16 cellular contexts compared by ENCODE assay signal in the genomic region with DNA sequence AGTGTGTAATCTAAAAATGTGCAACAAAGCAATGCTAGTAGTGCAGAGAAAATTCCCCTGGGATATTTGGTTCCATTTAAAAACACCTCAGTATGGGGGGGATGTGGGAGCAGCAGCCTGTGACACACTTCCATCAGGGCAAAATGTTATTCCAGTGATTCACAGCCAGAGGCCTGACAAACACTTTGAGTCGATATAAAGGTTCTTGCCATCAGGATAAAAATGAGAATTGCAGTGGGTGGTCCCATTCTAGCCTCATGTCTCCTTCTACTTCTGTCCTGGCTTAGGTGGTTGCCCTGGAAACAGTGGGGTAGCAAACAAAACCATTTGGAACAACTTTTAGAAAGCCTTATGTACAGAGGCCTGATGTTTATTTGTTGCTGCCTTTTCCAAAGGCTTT.
DNase-seq lines count a peak whose midpoint lies in the region; ATAC-seq, FAIRE-seq and TF ChIP-seq lines count a peak whose summit lies in the region.
"Had no signal": no experiment of that assay in that cellular context is flagged by ENCODE, and none has a peak within 500 bp of the region (broad histone marks: within the 10 kb centered on the region; RNA-seq: fewer than 3 reads in every experiment).

No MANE protein-coding gene starts in this region.

- H4K20me1 ChIP-seq in K562 (replicated peaks; ENCODE audit: control insufficient read depth, insufficient read depth, low read length): no peaks in the 10 kb centered on the region

- H3K9me3 Mint-ChIP-seq in activated naive CD4-positive, alpha-beta T cell treated with anti-CD3 and anti-CD28 coated beads, Interleukin-2, amount 10 ng/mL, durations not matched to agents 7 days and 5 days: no peaks in the 10 kb centered on the region
- H3K9me3 Mint-ChIP-seq: natural killer cell treated with Interleukin-12 subunit alpha and Interleukin-12 subunit beta and Interleukin-15 and Interleukin-18, amount 100 ng/mL, for 72 hours had no signal

- in situ Hi-C loops in K562 (cut with MboI): loop anchor here (25.0 kb wide), 1 partner anchor 330 kb away; no protein-coding TSS in a partner anchor

- H3K4me1 ChIP-seq in ACC112 (ENCODE audit: control insufficient read depth, insufficient read depth, low read length, unreplicated experiment): peaks cover 23% of the 10 kb centered on the region
- peaks cover 0 to 10% of the 10 kb centered on the region in 2 experiments; a peak in 3 of 5 replicates for H3K4me1 ChIP-seq in K562 (replicated peaks in 1 of 2; ENCODE audit: control insufficient read depth in 2 of 2, insufficient read depth in 2 of 2, low read length in 2 of 2)

- no TSS peak for BruUV-seq in K562 (replicated peaks; lab: Mats Ljungman, UMichigan)

- H3K79me2 ChIP-seq in ACC112 (ENCODE audit: control insufficient read depth, insufficient read depth, low read length, unreplicated experiment) (no peaks in the 10 kb centered on the region), K562 (ENCODE audit: control insufficient read depth, insufficient read depth, low read length) (no peaks in the 10 kb centered on the region)

- POLR2A ChIA-PET in K562 (lab: Yijun Ruan, JAX): interaction anchor here (0.8 to 1.7 kb wide), 2 partner anchors 8 to 16 kb away, joined by 3 to 5 read pairs; no protein-coding TSS in a partner anchor

- CTCF ChIA-PET in K562 (lab: Yijun Ruan, JAX; ENCODE audit: low intra/inter-chr PET ratio): no interaction called here
- CTCF ChIA-PET in activated naive CD4-positive, alpha-beta T cell treated with anti-CD3 and anti-CD28 coated beads, Interleukin-2, amount 10 ng/mL, durations not matched to agents 7 days and 5 days (lab: Charles Lee): interaction anchor here (1.4 kb wide), 1 partner anchor 326 kb away, joined by 6 read pairs; no protein-coding TSS in a partner anchor

- WGBS in K562 (ENCODE audit: insufficient coverage, low coverage, missing lambda C conversion rate): 23% methylated on average over 1 of the region's 1 CpG

- no peak overlapping the region for H3K4me2 ChIP-seq in K562 (ENCODE audit: insufficient read depth, low read length)

- intact Hi-C loops in K562 (cut with micrococcal nuclease): no loop called here

- TF ChIP-seq CTCF in K562 (IDR thresholded peaks at IDR 0.05 in 2 of 3, conservative IDR thresholded peaks at IDR 0.05 in 1 of 3; ENCODE audit: insufficient read depth in 2 of 3, low read depth in 1 of 3, low read length in 3 of 3): no peak

- H3K36me3 ChIP-seq in ACC112 (ENCODE audit: insufficient read depth, low read length): no peaks in the 10 kb centered on the region
- no peaks in the 10 kb centered on the region for H3K36me3 ChIP-seq in K562 (ENCODE audit: control insufficient read depth, insufficient read depth, low read length)
- H3K36me3 ChIP-seq: BE2C, vagina had no signal

- H3K36me3 Mint-ChIP-seq in activated naive CD4-positive, alpha-beta T cell treated with anti-CD3 and anti-CD28 coated beads, Interleukin-2, amount 10 ng/mL, durations not matched to agents 7 days and 5 days: no peaks in the 10 kb centered on the region
- H3K36me3 Mint-ChIP-seq: natural killer cell treated with Interleukin-12 subunit alpha and Interleukin-12 subunit beta and Interleukin-15 and Interleukin-18, amount 100 ng/mL, for 72 hours had no signal

- no peaks in the 10 kb centered on the region for H3K27me3 Mint-ChIP-seq in activated naive CD4-positive, alpha-beta T cell treated with anti-CD3 and anti-CD28 coated beads, Interleukin-2, amount 10 ng/mL, durations not matched to agents 7 days and 5 days
- H3K27me3 Mint-ChIP-seq: natural killer cell treated with Interleukin-12 subunit alpha and Interleukin-12 subunit beta and Interleukin-15 and Interleukin-18, amount 100 ng/mL, for 72 hours had no signal

- no peak overlapping the region for H3K27ac Mint-ChIP-seq in activated naive CD4-positive, alpha-beta T cell treated with anti-CD3 and anti-CD28 coated beads, Interleukin-2, amount 10 ng/mL, durations not matched to agents 7 days and 5 days
- H3K27ac Mint-ChIP-seq: natural killer cell treated with Interleukin-12 subunit alpha and Interleukin-12 subunit beta and Interleukin-15 and Interleukin-18, amount 100 ng/mL, for 72 hours had no signal

- H3K4me1 Mint-ChIP-seq in activated naive CD4-positive, alpha-beta T cell treated with anti-CD3 and anti-CD28 coated beads, Interleukin-2, amount 10 ng/mL, durations not matched to agents 7 days and 5 days: peaks cover 3% of the 10 kb centered on the region

- DNase-seq in HT1080 (ENCODE audit: low read depth) (peak; percentile 88), K562 (ENCODE audit: extremely low read depth in 1 of 4, low spot score in 3 of 4) (no peak), kidney tubule cell (ENCODE audit: low spot score) (peak; percentile 87)
- DNase-seq in central memory CD4-positive, alpha-beta T cell: no peak
- DNase-seq in activated naive CD4-positive, alpha-beta T cell treated with anti-CD3 and anti-CD28 coated beads, Interleukin-2, amount 10 ng/mL, durations not matched to agents 7 days and 5 days: no peak
- DNase-seq: activated CD8-positive, alpha-beta memory T cell treated with anti-CD3 and anti-CD28 coated beads, Interleukin-2, amount 50 U/mL, for 4 hours; anterior cingulate cortex; BE2C; erythroblast; SHP77 had no signal

- no peak overlapping the region for H3K4me3 Mint-ChIP-seq in activated naive CD4-positive, alpha-beta T cell treated with anti-CD3 and anti-CD28 coated beads, Interleukin-2, amount 10 ng/mL, durations not matched to agents 7 days and 5 days
- H3K4me3 Mint-ChIP-seq: natural killer cell treated with Interleukin-12 subunit alpha and Interleukin-12 subunit beta and Interleukin-15 and Interleukin-18, amount 100 ng/mL, for 72 hours had no signal

- H3K4me3 ChIP-seq in ACC112 (ENCODE audit: low read depth, low read length): peak overlapping the region; percentile 0; the same call in 1 of the 2 replicates
- no peak overlapping the region for H3K4me3 ChIP-seq in K562
- H3K4me3 ChIP-seq: vagina had no signal

- no peaks in the 10 kb centered on the region for H3K27me3 ChIP-seq in ACC112 (ENCODE audit: insufficient read depth, low read length)
- no peaks in the 10 kb centered on the region for H3K27me3 ChIP-seq in K562 (ENCODE audit: control insufficient read depth in 2 of 2, insufficient read depth in 2 of 2, low read length in 2 of 2)
- H3K27me3 ChIP-seq: BE2C, vagina had no signal

- H3K9me3 ChIP-seq in K562 (replicated peaks; ENCODE audit: control insufficient read depth, insufficient read depth, low read depth, low read length): no peaks in the 10 kb centered on the region
- H3K9me3 ChIP-seq: BE2C, vagina had no signal

- no peaks in the 10 kb centered on the region for H3K9me1 ChIP-seq in K562 (ENCODE audit: control insufficient read depth, insufficient read depth, low read length)

- no peak for FAIRE-seq in K562 (lab: Jason Lieb, UNC)
- FAIRE-seq: islet of Langerhans had no signal

- no peak for TF ChIP-seq POLR2A in K562 (conservative IDR thresholded peaks at IDR 0.05)

- no peak for TF ChIP-seq RAD21 in K562 (CRISPR knock-in tag; conservative IDR thresholded peaks at IDR 0.05 in 1 of 2, IDR thresholded peaks at IDR 0.05 in 1 of 2)

- H2AFZ ChIP-seq in ACC112 (ENCODE audit: low read length, unreplicated experiment) (peak overlapping the region; percentile 11), K562 (ENCODE audit: low read depth, low read length) (0 out of 2 replicates have a peak overlapping the region, but pooled peaks have one; percentile 14)

- peak overlapping the region; percentile 32; the same call in 1 of the 2 replicates for H3K27ac ChIP-seq in ACC112 (ENCODE audit: low read depth, low read length)
- H3K27ac ChIP-seq in K562 (ENCODE audit: extremely low read depth, low read depth, low read length): no peak overlapping the region
- H3K27ac ChIP-seq: vagina had no signal

- H3K9ac ChIP-seq in K562 (ENCODE audit: insufficient read depth in 1 of 2, low read depth in 2 of 2, low read length in 2 of 2): no peak overlapping the region

- ATAC-seq in K562: no peak
- ATAC-seq in GM21381 (IDR thresholded peaks at IDR 0.05; ENCODE audit: unreplicated experiment): no peak
- ATAC-seq in HG02840 (IDR thresholded peaks at IDR 0.05; ENCODE audit: low FRiP score, unreplicated experiment): no peak
- ATAC-seq: natural killer cell treated with Interleukin-12 subunit alpha and Interleukin-12 subunit beta and Interleukin-15 and Interleukin-18, amount 100 ng/mL, for 72 hours had no signal

- TF ChIP-seq EP300 in K562 (IDR thresholded peaks at IDR 0.05; ENCODE audit: low read length): no peak

TF ChIP-seq in K562, 482 proteins besides CTCF, POLR2A, EP300 and RAD21:
- no peak for TF ChIP-seq YBX1 (IDR thresholded peaks at IDR 0.05)
- TF ChIP-seq RFX1 (IDR thresholded peaks at IDR 0.05): peak; percentile 34

Comparison
In these comparisons a context has a peak if more than half of its experiments do, and no peak if none do; other contexts are left out.
1. DNase-seq: peak in HT1080 (single experiment) and kidney tubule cell (single experiment); none in K562 (0 of 4), central memory CD4-positive, alpha-beta T cell (single experiment) and activated naive CD4-positive, alpha-beta T cell treated with anti-CD3 and anti-CD28 coated beads, Interleukin-2, amount 10 ng/mL, durations not matched to agents 7 days and 5 days (single experiment).